In genomic region chr10:124536496-124537050, GRCh38 we compare ENCODE assay signal across 18 cellular contexts.
A peak's percentile ranks its signal among the peaks of the same experiment; 100 is the strongest.
DNase-seq lines count a peak whose midpoint lies in the region; ATAC-seq and TF ChIP-seq lines count a peak whose summit lies in the region.
"Had no signal": no experiment of that assay in that cellular context is flagged by ENCODE, and none has a peak within 500 bp of the region (broad histone marks: within the 10 kb centered on the region; RNA-seq: fewer than 3 reads in every experiment).

No MANE protein-coding gene starts in this region.

- H3K36me3 Mint-ChIP-seq in WTC11 = no peaks in the 10 kb centered on the region

- H3K27me3 Mint-ChIP-seq in WTC11 (ENCODE audit: low read depth) = no peaks in the 10 kb centered on the region; the same call in 1 of the 2 replicates
- H3K27me3 Mint-ChIP-seq: CD4-positive, alpha-beta T cell had no signal

- 71 to 77% methylated on average over 5 of the region's 5 CpGs for WGBS in tibial nerve, 2 donors

- no peaks in the 10 kb centered on the region for H3K9me3 Mint-ChIP-seq in WTC11
- H3K9me3 Mint-ChIP-seq: CD4-positive, alpha-beta T cell had no signal

- POLR2A ChIA-PET in WTC11 (lab: Charles Lee) = interaction anchor here (0.8 kb wide), 1 partner anchor 133 kb away, joined by 3 read pairs; no protein-coding TSS in a partner anchor

- TF ChIP-seq EP300 in tibial nerve (IDR thresholded peaks at IDR 0.05) = no peak

- H3K9me3 ChIP-seq in left ventricle myocardium inferior (replicated peaks) (no peaks in the 10 kb centered on the region), right atrium auricular region (no peaks in the 10 kb centered on the region), tibial nerve (no peaks in the 10 kb centered on the region)
- H3K9me3 ChIP-seq: A549, ascending aorta, SJSA1 had no signal

- TF ChIP-seq CTCF in left ventricle myocardium inferior (IDR thresholded peaks at IDR 0.05; ENCODE audit: borderline replicate concordance) (no peak), right atrium auricular region (IDR thresholded peaks at IDR 0.05) (no peak), WTC11 (IDR thresholded peaks at IDR 0.05) (no peak), tibial nerve (IDR thresholded peaks at IDR 0.05) (no peak)

- H3K27ac ChIP-seq in left ventricle myocardium inferior (replicated peaks) (peak overlapping the region; percentile 37), right atrium auricular region (no peak overlapping the region), layer of hippocampus (ENCODE audit: low read depth, low read length) (peak overlapping the region; percentile 46), tibial nerve (peak overlapping the region in 3 of 4 donors; percentile 47 to 75 (median 72))
- H3K27ac ChIP-seq: A549, ascending aorta, SJSA1 had no signal

- H3K4me1 ChIP-seq in left ventricle myocardium inferior (peaks cover 23% of the 10 kb centered on the region), right atrium auricular region (peaks cover 0 to 9% of the 10 kb centered on the region in 2 donors), tibial nerve (peaks cover 0 to 32% (median 16%) of the 10 kb centered on the region in 4 donors)
- H3K4me1 ChIP-seq: A549 had no signal

- intact Hi-C loops in left ventricle myocardium inferior (cut with micrococcal nuclease) = loop anchor here (10.0 kb wide), 1 partner anchor 288 kb away; no protein-coding TSS in a partner anchor

- H3K4me3 ChIP-seq in left ventricle myocardium inferior (no peak overlapping the region), right atrium auricular region (no peak overlapping the region), tibial nerve (no peak overlapping the region)
- H3K4me3 ChIP-seq: A549, ascending aorta, SJSA1 had no signal

- TF ChIP-seq POLR2A in tibial nerve (IDR thresholded peaks at IDR 0.05) = no peak

- H3K27ac Mint-ChIP-seq in WTC11 = peak overlapping the region; percentile 63; the same call in 1 of the 2 replicates
- H3K27ac Mint-ChIP-seq: CD4-positive, alpha-beta T cell had no signal

- H3K36me3 ChIP-seq in left ventricle myocardium inferior (no peaks in the 10 kb centered on the region), right atrium auricular region (no peaks in the 10 kb centered on the region), tibial nerve (no peaks in the 10 kb centered on the region)
- H3K36me3 ChIP-seq: ascending aorta, SJSA1 had no signal

- H3K27me3 ChIP-seq in left ventricle myocardium inferior (ENCODE audit: low read depth) (no peaks in the 10 kb centered on the region), right atrium auricular region (no peaks in the 10 kb centered on the region), layer of hippocampus (ENCODE audit: control insufficient read depth, insufficient read depth, low read length) (no peaks in the 10 kb centered on the region), tibial nerve (no peaks in the 10 kb centered on the region)
- H3K27me3 ChIP-seq: ascending aorta had no signal

- ATAC-seq in WTC11 (peak; percentile 9), GM18520 (IDR thresholded peaks at IDR 0.05; ENCODE audit: unreplicated experiment) (no peak)

- CTCF ChIA-PET in WTC11 (lab: Charles Lee) = interaction anchor here (0.6 to 4.1 kb wide), 12 partner anchors 9 to 229 kb away, joined by 3 to 26 read pairs (median 4); partner anchors contain the start of gene OAT

- H3K4me3 Mint-ChIP-seq in WTC11 = no peak overlapping the region
- H3K4me3 Mint-ChIP-seq: CD4-positive, alpha-beta T cell had no signal

- peaks cover 34% of the 10 kb centered on the region for H3K4me1 Mint-ChIP-seq in WTC11

- DNase-seq in left ventricle myocardium inferior (no peak), right atrium auricular region (ENCODE audit: low spot score) (no peak), WTC11 (ENCODE audit: low spot score) (no peak), tibial nerve (ENCODE audit: low spot score in 2 of 2) (no peak), SIG-M5 treated with dmso at 0.1 percent for 504 hours (lab: John Stamatoyannopoulos, UW; ENCODE audit: unreplicated experiment) (no peak), DMS79 treated with DMSO at 0.1 percent for 48 hours (lab: John Stamatoyannopoulos, UW) (no peak)
- DNase-seq: activated CD4-positive, alpha-beta T cell treated with anti-CD3 and anti-CD28 coated beads for 48 hours; activated CD8-positive, alpha-beta memory T cell treated with anti-CD3 and anti-CD28 coated beads, Interleukin-2, amount 50 U/mL, for 4 hours; CD4-positive, alpha-beta T cell; NCI-H2081; NCI-H524; stimulated activated naive CD4-positive, alpha-beta T cell; T1000 had no signal

TF ChIP-seq in WTC11, 78 proteins besides CTCF, POLR2A, EP300 and RAD21:
- 0 out of 2 replicates have a peak, but pooled peaks have one; percentile 2 for TF ChIP-seq ZNF121 (CRISPR knock-in tag; IDR thresholded peaks at IDR 0.05)
- TF ChIP-seq GTF2I (CRISPR knock-in tag; conservative IDR thresholded peaks at IDR 0.05) = no peak
- no peak for TF ChIP-seq ZNF425 (CRISPR knock-in tag; conservative IDR thresholded peaks at IDR 0.05)
- TF ChIP-seq ZNF423 (CRISPR knock-in tag; IDR thresholded peaks at IDR 0.05) = 0 out of 2 replicates have a peak, but pooled peaks have one; percentile 5

Comparison
In these comparisons a context has a peak if more than half of its experiments do, and no peak if none do; other contexts are left out.
1. H3K27ac ChIP-seq: peak in left ventricle myocardium inferior (single experiment), layer of hippocampus (single experiment) and tibial nerve (3 of 4); none in right atrium auricular region (0 of 2).